ENCODE assay signal across 1 cellular context in the genomic region with DNA sequence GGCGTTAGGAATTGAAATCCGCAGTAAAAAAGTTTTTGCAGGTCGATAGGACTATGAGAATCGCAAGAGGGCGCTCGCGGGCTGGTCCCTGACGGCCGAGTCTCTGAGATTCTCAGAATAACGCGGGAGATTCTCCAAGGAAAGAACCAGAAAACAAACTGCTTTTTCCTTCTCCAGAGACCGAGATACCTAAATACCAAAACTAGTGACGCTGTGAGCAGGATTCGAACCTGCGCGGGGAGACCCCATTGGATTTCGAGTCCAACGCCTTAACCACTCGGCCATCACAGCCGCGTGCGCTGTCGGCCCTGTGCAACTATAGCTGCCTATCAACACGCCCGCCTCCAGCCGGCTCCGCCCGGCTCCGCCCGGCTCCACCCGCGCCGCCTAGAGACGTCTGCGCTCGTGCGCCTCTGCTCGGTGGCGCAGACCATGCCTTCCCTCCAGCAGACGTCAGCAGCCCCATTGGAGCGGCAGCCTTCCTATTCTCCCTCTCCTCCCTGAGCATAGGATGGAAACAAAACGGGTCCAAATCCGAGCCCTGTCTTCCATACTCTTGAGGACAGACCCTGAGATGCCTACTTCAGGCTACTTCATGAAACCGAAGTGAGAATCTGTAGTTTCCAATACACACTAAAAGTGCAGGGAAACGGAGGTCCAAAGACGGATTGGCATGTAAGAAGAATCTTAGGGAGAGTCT.
A peak's percentile ranks its signal among the peaks of the same experiment; 100 is the strongest.
TF ChIP-seq lines count a peak whose summit lies in the region.

No MANE protein-coding gene starts in this region.

TF ChIP-seq in HepG2, 621 proteins besides CTCF, POLR2A, EP300 and RAD21 (continued from another document and continues in another):
- TF ChIP-seq TFDP1 (CRISPR knock-in tag; IDR thresholded peaks at IDR 0.05; ENCODE audit: borderline replicate concordance) (peak; percentile 82; the same call in 1 of the 2 replicates), KLF16 (CRISPR knock-in tag; IDR thresholded peaks at IDR 0.05) (peak in 1 of 2 experiments; percentile 70; a peak in 1 of 4 replicates), ZNF572 (CRISPR knock-in tag; IDR thresholded peaks at IDR 0.05) (no peak), ZNF230 (CRISPR knock-in tag; IDR thresholded peaks at IDR 0.05) (peak; percentile 89; the same call in 1 of the 2 replicates), BRCA1 (CRISPR knock-in tag; IDR thresholded peaks at IDR 0.05) (peak; percentile 74; the same call in 1 of the 2 replicates), HDAC2 (CRISPR knock-in tag; IDR thresholded peaks at IDR 0.05) (peak; percentile 72), ZNF275 (CRISPR knock-in tag; IDR thresholded peaks at IDR 0.05; ENCODE audit: borderline replicate concordance) (no peak; the same call in 1 of the 2 replicates), SMC3 (IDR thresholded peaks at IDR 0.05; ENCODE audit: low read length) (peak; percentile 82), CHD4 (IDR thresholded peaks at IDR 0.05; ENCODE audit: borderline replicate concordance, low read length) (peak; percentile 96; the same call in 1 of the 2 replicates), ARID5B (CRISPR knock-in tag; IDR thresholded peaks at IDR 0.05) (peak; percentile 83), ZNF644 (CRISPR knock-in tag; IDR thresholded peaks at IDR 0.05; ENCODE audit: low read depth) (0 out of 2 replicates have a peak, but pooled peaks have one; percentile 13), SKI (IDR thresholded peaks at IDR 0.05; ENCODE audit: partially characterized antibody) (peak; percentile 93), MNT (IDR thresholded peaks at IDR 0.05) (peak; percentile 53), ZNF788 (CRISPR knock-in tag; IDR thresholded peaks at IDR 0.05; ENCODE audit: borderline replicate concordance) (peak; percentile 84; the same call in 1 of the 2 replicates), ZNF557 (CRISPR knock-in tag; IDR thresholded peaks at IDR 0.05) (peak; percentile 65; the same call in 1 of the 2 replicates), CREB1 (IDR thresholded peaks at IDR 0.05) (peak; percentile 68), CREB1 (CRISPR knock-in tag; IDR thresholded peaks at IDR 0.05) (peak; percentile 85), ZNF160 (CRISPR knock-in tag; IDR thresholded peaks at IDR 0.05) (0 out of 2 replicates have a peak, but pooled peaks have one; percentile 75), SAP130 (CRISPR knock-in tag; IDR thresholded peaks at IDR 0.05; ENCODE audit: low read depth) (peak; percentile 84), SP4 (CRISPR knock-in tag; IDR thresholded peaks at IDR 0.05) (peak; percentile 91), ZNF280B (CRISPR knock-in tag; IDR thresholded peaks at IDR 0.05; ENCODE audit: borderline replicate concordance) (peak; percentile 89; the same call in 1 of the 2 replicates), ZNF24 (IDR thresholded peaks at IDR 0.05) (peak; percentile 95)
- TF ChIP-seq, protein P1, sequence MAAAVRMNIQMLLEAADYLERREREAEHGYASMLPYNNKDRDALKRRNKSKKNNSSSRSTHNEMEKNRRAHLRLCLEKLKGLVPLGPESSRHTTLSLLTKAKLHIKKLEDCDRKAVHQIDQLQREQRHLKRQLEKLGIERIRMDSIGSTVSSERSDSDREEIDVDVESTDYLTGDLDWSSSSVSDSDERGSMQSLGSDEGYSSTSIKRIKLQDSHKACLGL (CRISPR knock-in tag; IDR thresholded peaks at IDR 0.05), result peak; percentile 38; the same call in 1 of the 2 replicates
- TF ChIP-seq, protein P2, sequence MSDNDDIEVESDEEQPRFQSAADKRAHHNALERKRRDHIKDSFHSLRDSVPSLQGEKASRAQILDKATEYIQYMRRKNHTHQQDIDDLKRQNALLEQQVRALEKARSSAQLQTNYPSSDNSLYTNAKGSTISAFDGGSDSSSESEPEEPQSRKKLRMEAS (IDR thresholded peaks at IDR 0.05), result peak; percentile 87
- TF ChIP-seq, protein P3, sequence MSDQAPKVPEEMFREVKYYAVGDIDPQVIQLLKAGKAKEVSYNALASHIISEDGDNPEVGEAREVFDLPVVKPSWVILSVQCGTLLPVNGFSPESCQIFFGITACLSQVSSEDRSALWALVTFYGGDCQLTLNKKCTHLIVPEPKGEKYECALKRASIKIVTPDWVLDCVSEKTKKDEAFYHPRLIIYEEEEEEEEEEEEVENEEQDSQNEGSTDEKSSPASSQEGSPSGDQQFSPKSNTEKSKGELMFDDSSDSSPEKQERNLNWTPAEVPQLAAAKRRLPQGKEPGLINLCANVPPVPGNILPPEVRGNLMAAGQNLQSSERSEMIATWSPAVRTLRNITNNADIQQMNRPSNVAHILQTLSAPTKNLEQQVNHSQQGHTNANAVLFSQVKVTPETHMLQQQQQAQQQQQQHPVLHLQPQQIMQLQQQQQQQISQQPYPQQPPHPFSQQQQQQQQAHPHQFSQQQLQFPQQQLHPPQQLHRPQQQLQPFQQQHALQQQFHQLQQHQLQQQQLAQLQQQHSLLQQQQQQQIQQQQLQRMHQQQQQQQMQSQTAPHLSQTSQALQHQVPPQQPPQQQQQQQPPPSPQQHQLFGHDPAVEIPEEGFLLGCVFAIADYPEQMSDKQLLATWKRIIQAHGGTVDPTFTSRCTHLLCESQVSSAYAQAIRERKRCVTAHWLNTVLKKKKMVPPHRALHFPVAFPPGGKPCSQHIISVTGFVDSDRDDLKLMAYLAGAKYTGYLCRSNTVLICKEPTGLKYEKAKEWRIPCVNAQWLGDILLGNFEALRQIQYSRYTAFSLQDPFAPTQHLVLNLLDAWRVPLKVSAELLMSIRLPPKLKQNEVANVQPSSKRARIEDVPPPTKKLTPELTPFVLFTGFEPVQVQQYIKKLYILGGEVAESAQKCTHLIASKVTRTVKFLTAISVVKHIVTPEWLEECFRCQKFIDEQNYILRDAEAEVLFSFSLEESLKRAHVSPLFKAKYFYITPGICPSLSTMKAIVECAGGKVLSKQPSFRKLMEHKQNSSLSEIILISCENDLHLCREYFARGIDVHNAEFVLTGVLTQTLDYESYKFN (CRISPR knock-in tag; conservative IDR thresholded peaks at IDR 0.05), result peak; percentile 49
- TF ChIP-seq, protein P4, sequence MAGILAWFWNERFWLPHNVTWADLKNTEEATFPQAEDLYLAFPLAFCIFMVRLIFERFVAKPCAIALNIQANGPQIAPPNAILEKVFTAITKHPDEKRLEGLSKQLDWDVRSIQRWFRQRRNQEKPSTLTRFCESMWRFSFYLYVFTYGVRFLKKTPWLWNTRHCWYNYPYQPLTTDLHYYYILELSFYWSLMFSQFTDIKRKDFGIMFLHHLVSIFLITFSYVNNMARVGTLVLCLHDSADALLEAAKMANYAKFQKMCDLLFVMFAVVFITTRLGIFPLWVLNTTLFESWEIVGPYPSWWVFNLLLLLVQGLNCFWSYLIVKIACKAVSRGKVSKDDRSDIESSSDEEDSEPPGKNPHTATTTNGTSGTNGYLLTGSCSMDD (CRISPR knock-in tag; IDR thresholded peaks at IDR 0.05), result no peak
- TF ChIP-seq, protein P5, sequence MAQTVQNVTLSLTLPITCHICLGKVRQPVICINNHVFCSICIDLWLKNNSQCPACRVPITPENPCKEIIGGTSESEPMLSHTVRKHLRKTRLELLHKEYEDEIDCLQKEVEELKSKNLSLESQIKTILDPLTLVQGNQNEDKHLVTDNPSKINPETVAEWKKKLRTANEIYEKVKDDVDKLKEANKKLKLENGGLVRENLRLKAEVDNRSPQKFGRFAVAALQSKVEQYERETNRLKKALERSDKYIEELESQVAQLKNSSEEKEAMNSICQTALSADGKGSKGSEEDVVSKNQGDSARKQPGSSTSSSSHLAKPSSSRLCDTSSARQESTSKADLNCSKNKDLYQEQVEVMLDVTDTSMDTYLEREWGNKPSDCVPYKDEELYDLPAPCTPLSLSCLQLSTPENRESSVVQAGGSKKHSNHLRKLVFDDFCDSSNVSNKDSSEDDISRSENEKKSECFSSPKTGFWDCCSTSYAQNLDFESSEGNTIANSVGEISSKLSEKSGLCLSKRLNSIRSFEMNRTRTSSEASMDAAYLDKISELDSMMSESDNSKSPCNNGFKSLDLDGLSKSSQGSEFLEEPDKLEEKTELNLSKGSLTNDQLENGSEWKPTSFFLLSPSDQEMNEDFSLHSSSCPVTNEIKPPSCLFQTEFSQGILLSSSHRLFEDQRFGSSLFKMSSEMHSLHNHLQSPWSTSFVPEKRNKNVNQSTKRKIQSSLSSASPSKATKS (CRISPR knock-in tag; IDR thresholded peaks at IDR 0.05), result peak; percentile 94; the same call in 1 of the 2 replicates
- TF ChIP-seq, protein P6, sequence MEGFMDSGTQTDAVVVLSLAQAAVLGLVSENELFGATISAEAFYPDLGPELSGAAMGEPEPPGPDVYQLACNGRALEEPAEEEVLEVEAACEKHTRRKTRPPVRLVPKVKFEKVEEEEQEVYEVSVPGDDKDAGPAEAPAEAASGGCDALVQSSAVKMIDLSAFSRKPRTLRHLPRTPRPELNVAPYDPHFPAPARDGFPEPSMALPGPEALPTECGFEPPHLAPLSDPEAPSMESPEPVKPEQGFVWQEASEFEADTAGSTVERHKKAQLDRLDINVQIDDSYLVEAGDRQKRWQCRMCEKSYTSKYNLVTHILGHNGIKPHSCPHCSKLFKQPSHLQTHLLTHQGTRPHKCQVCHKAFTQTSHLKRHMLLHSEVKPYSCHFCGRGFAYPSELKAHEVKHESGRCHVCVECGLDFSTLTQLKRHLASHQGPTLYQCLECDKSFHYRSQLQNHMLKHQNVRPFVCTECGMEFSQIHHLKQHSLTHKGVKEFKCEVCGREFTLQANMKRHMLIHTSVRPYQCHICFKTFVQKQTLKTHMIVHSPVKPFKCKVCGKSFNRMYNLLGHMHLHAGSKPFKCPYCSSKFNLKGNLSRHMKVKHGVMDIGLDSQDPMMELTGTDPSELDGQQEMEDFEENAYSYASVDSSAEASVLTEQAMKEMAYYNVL (CRISPR knock-in tag; IDR thresholded peaks at IDR 0.05; ENCODE audit: borderline replicate concordance), result peak; percentile 78; the same call in 1 of the 2 replicates
